Comparison of ENCODE assay signal across 21 cellular contexts in the genomic region with DNA sequence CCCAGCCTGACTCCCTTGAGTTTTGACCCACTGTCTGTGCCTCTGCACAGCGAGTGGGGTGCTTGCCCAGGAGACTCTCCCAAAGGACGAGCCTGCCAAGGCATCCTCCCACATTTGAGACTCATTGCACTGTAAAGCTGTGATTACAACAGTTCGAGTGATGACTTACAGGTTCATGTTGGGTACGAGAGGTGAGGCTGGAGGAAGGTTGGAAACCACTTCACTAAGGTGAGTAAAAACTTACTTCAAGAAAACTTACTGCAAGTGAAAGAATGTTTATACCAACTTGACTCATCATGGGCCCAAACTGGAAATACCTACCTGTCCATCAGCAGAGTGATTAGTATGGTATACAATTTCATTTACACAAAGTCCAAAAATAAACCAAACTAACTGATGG.
"Had no signal": no experiment of that assay in that cellular context is flagged by ENCODE, and none has a peak within 500 bp of the region (broad histone marks: within the 10 kb centered on the region; RNA-seq: fewer than 3 reads in every experiment).

No MANE protein-coding gene starts in this region.

- H3K27ac Mint-ChIP-seq: endodermal cell; naive thymus-derived CD4-positive, alpha-beta T cell had no signal

- DNase-seq: effector CD4-positive, alpha-beta T cell; endodermal cell; esophagus squamous epithelium; foreskin fibroblast; left colon; left ventricle myocardium superior; naive thymus-derived CD4-positive, alpha-beta T cell; posterior cingulate gyrus; spleen; stimulated activated CD4-positive, alpha-beta T cell treated with anti-CD3 and anti-CD28 coated beads, Interleukin-15, amount 100 ng/mL, for 24 hours; stimulated activated CD4-positive, alpha-beta T cell treated with anti-CD3 and anti-CD28 coated beads, Interleukin-1b, Interleukin-23, amount 100 ng/mL, for 48 hours; stimulated activated CD4-positive, alpha-beta T cell treated with anti-CD3 and anti-CD28 coated beads, Interleukin-4, amount 100 ng/mL, for 4 hours; stimulated activated naive CD4-positive, alpha-beta T cell; stomach; substantia nigra; transverse colon had no signal

- H3K9me3 ChIP-seq: esophagus squamous epithelium, spleen, stomach, thoracic aorta had no signal

- H3K4me1 Mint-ChIP-seq: endodermal cell; naive thymus-derived CD4-positive, alpha-beta T cell had no signal

- H3K4me3 ChIP-seq: coronary artery, esophagus squamous epithelium, lung, spleen, stomach, thoracic aorta, transverse colon had no signal

- FAIRE-seq: endothelial cell of umbilical vein had no signal

- H3K9me3 Mint-ChIP-seq: endodermal cell had no signal

- ATAC-seq: left colon; left ventricle myocardium superior; naive thymus-derived CD4-positive, alpha-beta T cell; sciatic nerve had no signal

- H3K36me3 ChIP-seq: esophagus squamous epithelium, spleen, stomach, thoracic aorta, transverse colon had no signal

- H3K27ac ChIP-seq: coronary artery, esophagus squamous epithelium, spleen, stomach, thoracic aorta, transverse colon had no signal

- H3K4me3 Mint-ChIP-seq: endodermal cell; naive thymus-derived CD4-positive, alpha-beta T cell had no signal

- H3K27me3 ChIP-seq: esophagus squamous epithelium, spleen, stomach, transverse colon had no signal

- H3K4me1 ChIP-seq: esophagus squamous epithelium, spleen, stomach, transverse colon had no signal
